ENCODE assay signal across 18 cellular contexts in genomic region chr3:29637093-29637492, GRCh38.
DNase-seq lines count a peak whose midpoint lies in the region; ATAC-seq and TF ChIP-seq lines count a peak whose summit lies in the region.
"Had no signal": no experiment of that assay in that cellular context is flagged by ENCODE, and none has a peak within 500 bp of the region (broad histone marks: within the 10 kb centered on the region; RNA-seq: fewer than 3 reads in every experiment).

No MANE protein-coding gene starts in this region.

- H3K4me3 Mint-ChIP-seq in activated T-cell treated with anti-CD3 and anti-CD28 coated beads, Interleukin-2, amount 50 U/mL, for 72 hours = no peak overlapping the region
- H3K4me3 Mint-ChIP-seq: CD4-positive, CD25-positive, alpha-beta regulatory T cell had no signal

- DNase-seq in Right ventricle myocardium superior (peak; percentile 48), Right ventricle myocardium inferior (ENCODE audit: missing footprints) (no peak), NCI-H2171 treated with DMSO at 0.1 percent for 48 hours (lab: John Stamatoyannopoulos, UW) (peak; percentile 1), fibroblast of mammary gland (ENCODE audit: low read depth) (peak; percentile 15), foreskin melanocyte (no peak), substantia nigra (lab: John Stamatoyannopoulos, UW) (no peak)
- DNase-seq in activated T-cell treated with anti-CD3 and anti-CD28 coated beads, Interleukin-2, amount 50 U/mL, for 72 hours = no peak
- DNase-seq: CD4-positive, CD25-positive, alpha-beta regulatory T cell; EL; Karpas-422; MV-4-11; NCI-H1105 treated with DMSO at 0.1 percent for 48 hours; NCI-H2029 treated with DMSO at 0.1 percent for 48 hours; NCI-H446 treated with DMSO at 0.1 percent for 48 hours; NCI-H526 treated with DMSO at 0.1 percent for 48 hours; SHP77 had no signal

- H3K27me3 Mint-ChIP-seq in activated T-cell treated with anti-CD3 and anti-CD28 coated beads, Interleukin-2, amount 50 U/mL, for 72 hours (ENCODE audit: low read depth) = no peaks in the 10 kb centered on the region
- H3K27me3 Mint-ChIP-seq: CD4-positive, CD25-positive, alpha-beta regulatory T cell had no signal

- no peaks in the 10 kb centered on the region for H3K9me3 Mint-ChIP-seq in activated T-cell treated with anti-CD3 and anti-CD28 coated beads, Interleukin-2, amount 50 U/mL, for 72 hours

- TF ChIP-seq CTCF in fibroblast of mammary gland (conservative IDR thresholded peaks at IDR 0.05; ENCODE audit: control insufficient read depth, insufficient read depth, low read depth, low read length) = no peak

- H3K4me3 ChIP-seq in fibroblast of mammary gland (ENCODE audit: control insufficient read depth, low read depth, low read length) = no peak overlapping the region

- ATAC-seq in Right ventricle myocardium superior (ENCODE audit: poor library complexity) = peak; percentile 19
- no peak for ATAC-seq in Right ventricle myocardium inferior
- ATAC-seq in GM19397 (IDR thresholded peaks at IDR 0.05; ENCODE audit: unreplicated experiment) = peak; percentile 61
- ATAC-seq in activated T-cell treated with anti-CD3 and anti-CD28 coated beads, Interleukin-2, amount 50 U/mL, for 72 hours (replicated peaks in 1 of 2) = no peak

- intact Hi-C loops in Right ventricle myocardium superior (cut with DNase I) (no loop called here), Right ventricle myocardium inferior (cut with DNase I) (no loop called here)

- no peak overlapping the region for H3K27ac Mint-ChIP-seq in activated T-cell treated with anti-CD3 and anti-CD28 coated beads, Interleukin-2, amount 50 U/mL, for 72 hours
- H3K27ac Mint-ChIP-seq: CD4-positive, CD25-positive, alpha-beta regulatory T cell had no signal

- no peak overlapping the region for H3K27ac ChIP-seq in substantia nigra (ENCODE audit: low read depth, low read length, poor library complexity, severe bottlenecking)
- H3K27ac ChIP-seq: 22Rv1 had no signal

- no peaks in the 10 kb centered on the region for H3K4me1 Mint-ChIP-seq in activated T-cell treated with anti-CD3 and anti-CD28 coated beads, Interleukin-2, amount 50 U/mL, for 72 hours (ENCODE audit: low read depth)

- H3K36me3 Mint-ChIP-seq in activated T-cell treated with anti-CD3 and anti-CD28 coated beads, Interleukin-2, amount 50 U/mL, for 72 hours (ENCODE audit: insufficient read depth in 2 of 2) = no peaks in the 10 kb centered on the region

Comparison
In these comparisons a context has a peak if more than half of its experiments do, and no peak if none do; other contexts are left out.
1. ATAC-seq: peak in Right ventricle myocardium superior (single experiment) and GM19397 (single experiment); none in Right ventricle myocardium inferior (single experiment) and activated T-cell treated with anti-CD3 and anti-CD28 coated beads, Interleukin-2, amount 50 U/mL, for 72 hours (0 of 2).
2. DNase-seq: peak in Right ventricle myocardium superior (single experiment), NCI-H2171 treated with DMSO at 0.1 percent for 48 hours (single experiment) and fibroblast of mammary gland (single experiment); none in Right ventricle myocardium inferior (single experiment), foreskin melanocyte (single experiment), substantia nigra (0 of 49) and activated T-cell treated with anti-CD3 and anti-CD28 coated beads, Interleukin-2, amount 50 U/mL, for 72 hours (0 of 2).